In genomic region chr16:4246777-4247476, GRCh38 we compare ENCODE assay signal across 29 cellular contexts. TPM values are rescaled to one million over a fixed set of nuclear protein-coding genes. Genes with fewer than 3 reads are reported as not detected.
DNase-seq lines count a peak whose midpoint lies in the region; ATAC-seq and TF ChIP-seq lines count a peak whose summit lies in the region.
"Had no signal": no experiment of that assay in that cellular context is flagged by ENCODE, and none has a peak within 500 bp of the region (broad histone marks: within the 10 kb centered on the region; RNA-seq: fewer than 3 reads in every experiment).

No MANE protein-coding gene starts in this region.

- peaks cover 0 to 5% (median 0%) of the 10 kb centered on the region in 5 experiments for H3K9me3 Mint-ChIP-seq in brain
- H3K9me3 Mint-ChIP-seq in naive thymus-derived CD8-positive, alpha-beta T cell = no peaks in the 10 kb centered on the region
- H3K9me3 Mint-ChIP-seq: activated naive CD4-positive, alpha-beta T cell treated with anti-CD3 and anti-CD28 coated beads, Interleukin-2, amount 50 U/mL, for 72 hours; IgD-negative memory B cell had no signal

- H3K4me2 ChIP-seq in BLaER1 (peak overlapping the region; percentile 45), IMR-90 (ENCODE audit: low read depth, low read length) (no peak overlapping the region)
- H3K4me2 ChIP-seq: PC-9 had no signal

- H3K4me3 Mint-ChIP-seq in brain = no peak overlapping the region
- H3K4me3 Mint-ChIP-seq in naive thymus-derived CD8-positive, alpha-beta T cell = no peak overlapping the region

- BruUV-seq in IMR-90 (replicated peaks; lab: Mats Ljungman, UMichigan) = no TSS peak

- peaks cover 4% of the 10 kb centered on the region for H3K36me3 Mint-ChIP-seq in brain
- H3K36me3 Mint-ChIP-seq in naive thymus-derived CD8-positive, alpha-beta T cell = peaks cover 0 to 2% (median 0%) of the 10 kb centered on the region in 3 donors
- H3K36me3 Mint-ChIP-seq: activated naive CD4-positive, alpha-beta T cell treated with anti-CD3 and anti-CD28 coated beads, Interleukin-2, amount 50 U/mL, for 72 hours had no signal

- H3K4me3 ChIP-seq in BLaER1 = no peak overlapping the region
- no peak overlapping the region for H3K4me3 ChIP-seq in IMR-90 (ENCODE audit: insufficient read depth, low read depth, low read length)
- H3K4me3 ChIP-seq: gastroesophageal sphincter, PC-9 had no signal

- in situ Hi-C loops in IMR-90 (cut with MboI; ENCODE audit: low sequenced_read_pairs) = no loop called here

- POLR2A ChIA-PET in IMR-90 (lab: Charles Lee; ENCODE audit: unreplicated experiment) = no interaction called here
- POLR2A ChIA-PET in naive thymus-derived CD8-positive, alpha-beta T cell (lab: Charles Lee) = interaction anchor here (0.6 kb wide), 2 partner anchors 26 to 92 kb away, joined by 3 to 5 read pairs; partner anchors contain the start of gene TFAP4

- no peak overlapping the region for H4K8ac ChIP-seq in IMR-90 (ENCODE audit: low read depth in 2 of 2, low read length in 2 of 2)

- ATAC-seq in IMR-90 (ENCODE audit: low read depth) (no peak), GM19455 (IDR thresholded peaks at IDR 0.05; ENCODE audit: unreplicated experiment) (no peak)
- peak; percentile 41 to 80 for ATAC-seq in naive thymus-derived CD8-positive, alpha-beta T cell
- ATAC-seq: activated naive CD4-positive, alpha-beta T cell treated with anti-CD3 and anti-CD28 coated beads, Interleukin-2, amount 50 U/mL, for 72 hours; gastroesophageal sphincter had no signal

- H3K27me3 ChIP-seq in BLaER1 (no peaks in the 10 kb centered on the region), IMR-90 (ENCODE audit: control insufficient read depth, insufficient read depth, low read length) (no peaks in the 10 kb centered on the region)
- H3K27me3 ChIP-seq: gastroesophageal sphincter had no signal

- H2AK9ac ChIP-seq in IMR-90 (replicated peaks; ENCODE audit: low read depth, low read length, poor library complexity) = peak overlapping the region; percentile 55

- H3K56ac ChIP-seq in IMR-90 (ENCODE audit: extremely low read depth, insufficient read depth, low read length) = no peak overlapping the region

- peak overlapping the region; percentile 43; the same call in 1 of the 2 replicates for H3K4ac ChIP-seq in IMR-90 (ENCODE audit: low read depth, low read length)

- no peak overlapping the region for H2BK20ac ChIP-seq in IMR-90 (ENCODE audit: low read depth, low read length)

- DNase-seq in IMR-90 (no peak), T1000 (lab: John Stamatoyannopoulos, UW) (no peak), NCI-H2029 (lab: John Stamatoyannopoulos, UW) (no peak)
- peak in 1 of 10 donors; percentile 22 for DNase-seq in naive thymus-derived CD8-positive, alpha-beta T cell
- DNase-seq: activated CD4-positive, alpha-beta T cell treated with anti-CD3 and anti-CD28 coated beads, Interleukin-2, amount 50 U/mL, for 48 hours; anterior cingulate cortex; C1 segment of cervical spinal cord; Caco-2; cortex of kidney; DMS79; GDM1; hypothalamus; midbrain; MM.1S; NCI-H2081 treated with DMSO at 0.1 percent for 48 hours; nephron progenitor cell; retina; SHP77; stimulated activated CD4-positive, alpha-beta T cell treated with anti-CD3 and anti-CD28 coated beads, Interleukin-2, amount 100 ng/mL, for 24 hours; trophoblast cell had no signal

- no peak overlapping the region for H2AK5ac ChIP-seq in IMR-90 (ENCODE audit: low read depth, low read length)

- H3K27ac ChIP-seq in BLaER1 = peak overlapping the region; percentile 44; the same call in 1 of the 2 replicates
- H3K27ac ChIP-seq in IMR-90 (ENCODE audit: insufficient read depth, low read length) = no peak overlapping the region
- H3K27ac ChIP-seq: gastroesophageal sphincter, PC-9 had no signal

- TF ChIP-seq RAD21 in IMR-90 (IDR thresholded peaks at IDR 0.05; ENCODE audit: low read length) = no peak

- H4K20me1 ChIP-seq in BLaER1 (no peaks in the 10 kb centered on the region), IMR-90 (ENCODE audit: insufficient read depth, low read length) (no peaks in the 10 kb centered on the region)

- intact Hi-C loops in IMR-90 (cut with micrococcal nuclease) = no loop called here

- no peak overlapping the region for H2BK5ac ChIP-seq in IMR-90 (ENCODE audit: low read depth, low read length, poor library complexity, severe bottlenecking)

- H3K27ac Mint-ChIP-seq in brain = peak overlapping the region in 3 of 5 experiments; percentile 38 to 93 (median 73)
- H3K27ac Mint-ChIP-seq in naive thymus-derived CD8-positive, alpha-beta T cell = peak overlapping the region in 7 of 10 donors; percentile 11 to 85 (median 40)
- H3K27ac Mint-ChIP-seq: IgD-negative memory B cell, nephron progenitor cell had no signal

- H3K23ac ChIP-seq in IMR-90 (ENCODE audit: low read depth, low read length) = no peak overlapping the region

- no peaks in the 10 kb centered on the region; the same call in 1 of the 2 replicates for H3K36me3 ChIP-seq in BLaER1
- H3K36me3 ChIP-seq in IMR-90 (ENCODE audit: control insufficient read depth, insufficient read depth, low read length) = no peaks in the 10 kb centered on the region
- H3K36me3 ChIP-seq: gastroesophageal sphincter had no signal

- H3K9me1 ChIP-seq in IMR-90 (ENCODE audit: insufficient read depth, low read length) = peaks cover 2% of the 10 kb centered on the region; the same call in 1 of the 2 replicates

- dilution Hi-C loops in IMR-90 (cut with HindIII; ENCODE audit: low sequenced_read_pairs, unreplicated experiment) = no loop called here

- H3K14ac ChIP-seq in IMR-90 (replicated peaks; ENCODE audit: low read depth, low read length) = no peak overlapping the region; the same call in 1 of the 2 replicates

- peaks cover 7% of the 10 kb centered on the region for H3K27me3 Mint-ChIP-seq in brain
- no peaks in the 10 kb centered on the region for H3K27me3 Mint-ChIP-seq in naive thymus-derived CD8-positive, alpha-beta T cell

- no peak overlapping the region for H3K18ac ChIP-seq in IMR-90 (ENCODE audit: low read depth, low read length)

- no peak for TF ChIP-seq POLR2A in IMR-90 (IDR thresholded peaks at IDR 0.05; ENCODE audit: low read depth, low read length)

- CTCF ChIA-PET in IMR-90 (lab: Yijun Ruan, JAX) = no interaction called here

- no peak overlapping the region for H4K5ac ChIP-seq in IMR-90 (ENCODE audit: low read depth, low read length)

- H3K9me3 ChIP-seq in BLaER1 (no peaks in the 10 kb centered on the region), IMR-90 (ENCODE audit: control insufficient read depth, insufficient read depth, low read length) (no peaks in the 10 kb centered on the region)
- H3K9me3 ChIP-seq: Caco-2, gastroesophageal sphincter had no signal

- TF ChIP-seq CTCF in IMR-90 (conservative IDR thresholded peaks at IDR 0.05; ENCODE audit: low read depth, low read length) (no peak), brain (conservative IDR thresholded peaks at IDR 0.05) (no peak)

- no peak overlapping the region for H2BK15ac ChIP-seq in IMR-90 (ENCODE audit: low read depth, low read length)

- H4K91ac ChIP-seq in IMR-90 (ENCODE audit: insufficient read depth, low read depth, low read length) = no peak overlapping the region

- H3K79me1 ChIP-seq in IMR-90 (ENCODE audit: low read depth in 1 of 2, low read length in 2 of 2) = no peaks in the 10 kb centered on the region

- H3K9ac ChIP-seq in BLaER1 (peak overlapping the region; percentile 38; the same call in 1 of the 2 replicates), IMR-90 (ENCODE audit: low read depth, low read length) (no peak overlapping the region)

- 91% methylated on average over 7 of the region's 14 CpGs; no CpG with 5 or more reads in 1 of the 2 experiments for WGBS in IMR-90 (ENCODE audit: extremely low coverage in 2 of 2, insufficient read length in 1 of 2), 2 experiments

- no peak overlapping the region for H2BK120ac ChIP-seq in IMR-90 (ENCODE audit: low read depth, low read length)

- H3K4me1 Mint-ChIP-seq in brain = peaks cover 65% of the 10 kb centered on the region
- peaks cover 6 to 21% (median 11%) of the 10 kb centered on the region in 4 donors for H3K4me1 Mint-ChIP-seq in naive thymus-derived CD8-positive, alpha-beta T cell

- peak overlapping the region; percentile 32 for H2AFZ ChIP-seq in IMR-90 (replicated peaks; ENCODE audit: low read length, poor library complexity)
- H2AFZ ChIP-seq: PC-9 had no signal

- H3K4me1 ChIP-seq in BLaER1 (peaks cover 38% of the 10 kb centered on the region), IMR-90 (ENCODE audit: control insufficient read depth, insufficient read depth, low read length) (0 out of 2 replicates have a peak, but pooled peaks cover 2% of the 10 kb centered on the region)
- H3K4me1 ChIP-seq: gastroesophageal sphincter had no signal

TF ChIP-seq in IMR-90, 13 proteins besides CTCF, POLR2A, EP300 and RAD21 (continues in another document):
- no peak for TF ChIP-seq CEBPB (IDR thresholded peaks at IDR 0.05; ENCODE audit: low read depth, low read length)
- TF ChIP-seq RFX5 (IDR thresholded peaks at IDR 0.05; ENCODE audit: low read depth, low read length) = no peak
- TF ChIP-seq, protein P1, sequence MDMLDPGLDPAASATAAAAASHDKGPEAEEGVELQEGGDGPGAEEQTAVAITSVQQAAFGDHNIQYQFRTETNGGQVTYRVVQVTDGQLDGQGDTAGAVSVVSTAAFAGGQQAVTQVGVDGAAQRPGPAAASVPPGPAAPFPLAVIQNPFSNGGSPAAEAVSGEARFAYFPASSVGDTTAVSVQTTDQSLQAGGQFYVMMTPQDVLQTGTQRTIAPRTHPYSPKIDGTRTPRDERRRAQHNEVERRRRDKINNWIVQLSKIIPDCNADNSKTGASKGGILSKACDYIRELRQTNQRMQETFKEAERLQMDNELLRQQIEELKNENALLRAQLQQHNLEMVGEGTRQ (IDR thresholded peaks at IDR 0.05; ENCODE audit: low read depth, low read length) = no peak
- TF ChIP-seq BHLHE40 (IDR thresholded peaks at IDR 0.05; ENCODE audit: low read depth, low read length) = no peak
- TF ChIP-seq MAZ (IDR thresholded peaks at IDR 0.05; ENCODE audit: borderline replicate concordance, low read depth, low read length) = no peak
- TF ChIP-seq SMC3 (IDR thresholded peaks at IDR 0.05; ENCODE audit: low read depth, low read length) = no peak
- TF ChIP-seq MXI1 (IDR thresholded peaks at IDR 0.05; ENCODE audit: borderline replicate concordance, low read depth, low read length) = no peak

RNA-seq across cellular contexts. Expression of gene SRL, which starts 5.0 kb away (rescaled TPM):
- total RNA-seq in IMR-90 (2012; rRNA removed) = under 0.01 TPM in 1 of 2 replicates, not detected in the other
- polyA plus RNA-seq in IMR-90 (2012; rRNA removed) (0.04 and 0.14 TPM in 2 replicates), brain (ENCODE audit: insufficient read depth, low read depth, low replicate concordance) (3.7 TPM)
- 0.08 TPM in 2 replicates for polyA plus RNA-seq in IMR-90 (2012; cell fraction: cytosol; rRNA removed)
- polyA plus RNA-seq in IMR-90 (2012; cell fraction: nucleus; rRNA removed; ENCODE audit: low replicate concordance) = 0.04 and 0.13 TPM in 2 replicates
- total RNA-seq in naive thymus-derived CD8-positive, alpha-beta T cell = not detected
- not detected for polyA plus RNA-seq in naive thymus-derived CD8-positive, alpha-beta T cell
- total RNA-seq: activated naive CD4-positive, alpha-beta T cell treated with anti-CD3 and anti-CD28 coated beads, Interleukin-2, amount 50 U/mL, for 72 hours; Caco-2; NCI-H460; osteocyte; PC-9 had no signal
- polyA plus RNA-seq: IgD-negative memory B cell had no signal

RNA-seq across cellular contexts. Expression of gene TFAP4, which starts 25.9 kb away (rescaled TPM):
- 7.3 and 7.8 TPM in 2 replicates for total RNA-seq in IMR-90 (2012; rRNA removed)
- polyA plus RNA-seq in IMR-90 (2012; rRNA removed) = 5.6 and 7.0 TPM in 2 replicates
- 3.0 and 5.3 TPM in 2 replicates for polyA plus RNA-seq in IMR-90 (2012; cell fraction: cytosol; rRNA removed)
- 6.5 and 10.4 TPM in 2 replicates for polyA plus RNA-seq in IMR-90 (2012; cell fraction: nucleus; rRNA removed; ENCODE audit: low replicate concordance)
- 12.2 TPM for polyA plus RNA-seq in brain (ENCODE audit: insufficient read depth, low read depth, low replicate concordance)
- 10 to 100 TPM; 32.6 to 39.8 TPM for total RNA-seq in naive thymus-derived CD8-positive, alpha-beta T cell
- polyA plus RNA-seq in naive thymus-derived CD8-positive, alpha-beta T cell = 1 to 10 TPM in 2 of 3 donors, under 1 TPM in 1; 0.84 to 3.0 (median 1.3) TPM

Comparison
In these comparisons a context has a peak if more than half of its experiments do, and no peak if none do; other contexts are left out.
1. ATAC-seq: peak in naive thymus-derived CD8-positive, alpha-beta T cell (2 of 2); none in IMR-90 (single experiment) and GM19455 (single experiment).